Comparison of ENCODE assay signal across 14 cellular contexts in genomic region chr5:120454094-120454798, GRCh38. TPM values are rescaled to one million over a fixed set of nuclear protein-coding genes. Genes with fewer than 3 reads are reported as not detected.
DNase-seq lines count a peak whose midpoint lies in the region; ATAC-seq and TF ChIP-seq lines count a peak whose summit lies in the region.
"Had no signal": no experiment of that assay in that cellular context is flagged by ENCODE, and none has a peak within 500 bp of the region (broad histone marks: within the 10 kb centered on the region; RNA-seq: fewer than 3 reads in every experiment).

No MANE protein-coding gene starts in this region.

- H3K27ac Mint-ChIP-seq in progenitor cell of endocrine pancreas: peak overlapping the region; percentile 73

- H3K36me3 ChIP-seq in adipocyte (ENCODE audit: control insufficient read depth, insufficient read depth, low read length, severe bottlenecking): no peaks in the 10 kb centered on the region
- H3K36me3 ChIP-seq: transverse colon had no signal

- no peak for TF ChIP-seq CTCF in progenitor cell of endocrine pancreas (IDR thresholded peaks at IDR 0.05; ENCODE audit: unreplicated experiment)

- no peaks in the 10 kb centered on the region for H3K36me3 Mint-ChIP-seq in progenitor cell of endocrine pancreas (ENCODE audit: insufficient read depth)
- H3K36me3 Mint-ChIP-seq: naive B cell had no signal

- H3K9me3 Mint-ChIP-seq in progenitor cell of endocrine pancreas (ENCODE audit: low read depth): peaks cover 2% of the 10 kb centered on the region
- H3K9me3 Mint-ChIP-seq: naive B cell had no signal

- ATAC-seq in GM21529 (IDR thresholded peaks at IDR 0.05; ENCODE audit: unreplicated experiment) (no peak), GM21423 (IDR thresholded peaks at IDR 0.05; ENCODE audit: unreplicated experiment) (no peak), GM19328 (IDR thresholded peaks at IDR 0.05; ENCODE audit: unreplicated experiment) (no peak)
- ATAC-seq: activated CD4-positive, CD25-positive, alpha-beta regulatory T cell treated with anti-CD3 and anti-CD28 coated beads, Interleukin-2, amount 50 U/mL, for 24 hours had no signal

- peak overlapping the region; percentile 57 for H3K9ac ChIP-seq in adipocyte (ENCODE audit: low read length)

- H3K4me3 Mint-ChIP-seq in progenitor cell of endocrine pancreas (ENCODE audit: low read depth): no peak overlapping the region
- H3K4me3 Mint-ChIP-seq: naive B cell had no signal

- H3K27me3 Mint-ChIP-seq in progenitor cell of endocrine pancreas: peaks cover 3% of the 10 kb centered on the region

- no peaks in the 10 kb centered on the region for H3K9me3 ChIP-seq in adipocyte (ENCODE audit: control insufficient read depth, low read length)
- H3K9me3 ChIP-seq: transverse colon had no signal

- H3K4me3 ChIP-seq in adipocyte (ENCODE audit: low read length): peak overlapping the region; percentile 21
- H3K4me3 ChIP-seq: transverse colon had no signal

- no peaks in the 10 kb centered on the region for H3K27me3 ChIP-seq in adipocyte (replicated peaks; ENCODE audit: control insufficient read depth, insufficient read depth, low read length)
- H3K27me3 ChIP-seq: transverse colon had no signal

- DNase-seq in GM03348 (ENCODE audit: low spot score) (peak; percentile 75), adipocyte (ENCODE audit: low read depth) (peak; percentile 86), foreskin melanocyte (peak; percentile 80), progenitor cell of endocrine pancreas (ENCODE audit: low spot score, unreplicated experiment) (no peak), NCI-H128 (lab: John Stamatoyannopoulos, UW; ENCODE audit: unreplicated experiment) (no peak)
- DNase-seq: activated naive CD4-positive, alpha-beta T cell treated with Interleukin-2 at 50 U/mL for 16 hours; COR-L47; naive B cell; NCI-H1436; transverse colon had no signal

- peaks cover 29% of the 10 kb centered on the region for H3K4me1 ChIP-seq in adipocyte (ENCODE audit: control insufficient read depth, insufficient read depth, low read length)
- H3K4me1 ChIP-seq: transverse colon had no signal

- peaks cover 16% of the 10 kb centered on the region for H3K4me1 Mint-ChIP-seq in progenitor cell of endocrine pancreas (ENCODE audit: low read depth)

RNA-seq across cellular contexts. Expression of gene PRR16, which starts 9.9 kb away (rescaled TPM):
- total RNA-seq in progenitor cell of endocrine pancreas: 0.22 TPM in 1 of 2 replicates, not detected in the other

Comparison
In these comparisons a context has a peak if more than half of its experiments do, and no peak if none do; other contexts are left out.
1. DNase-seq: peak in GM03348 (single experiment), adipocyte (single experiment) and foreskin melanocyte (single experiment); none in progenitor cell of endocrine pancreas (single experiment) and NCI-H128 (single experiment).